In genomic region chr20:31738729-31739549, GRCh38 we compare ENCODE assay signal across 8 cellular contexts. TPM values are rescaled to one million over a fixed set of nuclear protein-coding genes. Genes with fewer than 3 reads are reported as not detected.
DNase-seq lines count a peak whose midpoint lies in the region; ATAC-seq and TF ChIP-seq lines count a peak whose summit lies in the region.

Gene TPX2, plus strand, starts transcription at chr20:31739290. Its CDS starts 18,187 bp downstream, at chr20:31757477.

- H3K4me3 ChIP-seq in OCI-LY3 (ENCODE audit: low read length) (peak within 1 kb of the TSS; percentile 85), epithelial cell of esophagus (ENCODE audit: low read length) (peak within 1 kb of the TSS; percentile 64), mononuclear cell (ENCODE audit: low read length) (peak within 1 kb of the TSS; percentile 61)

- DNase-seq in DMS153 treated with DMSO at 0.1 percent for 48 hours (lab: John Stamatoyannopoulos, UW; ENCODE audit: unreplicated experiment) (peak; percentile 96), HuH-7.5 (ENCODE audit: low spot score) (peak; percentile 97), epithelial cell of esophagus (ENCODE audit: low read depth) (peak; percentile 98)
- DNase-seq in activated CD8-positive, alpha-beta memory T cell treated with anti-CD3 and anti-CD28 coated beads, Interleukin-2, amount 50 U/mL, for 48 hours: peak; percentile 89
- peak; percentile 79 for DNase-seq in stimulated activated CD8-positive, alpha-beta memory T cell treated with anti-CD3 and anti-CD28 coated beads, Interleukin-4, amount 100 ng/mL, for 24 hours (ENCODE audit: low read depth)

- peak within 1 kb of the TSS; percentile 93 for H3K4me2 ChIP-seq in OCI-LY3 (ENCODE audit: low read length)

- H3K27ac ChIP-seq in OCI-LY3 (ENCODE audit: low read length): peak within 1 kb of the TSS; percentile 67

- H3K79me2 ChIP-seq in OCI-LY3 (ENCODE audit: low read length): peaks cover 50% of the 10 kb centered on the region

- H3K9me3 ChIP-seq in OCI-LY3 (ENCODE audit: insufficient read depth, low read length) (no peaks in the 10 kb centered on the region), mononuclear cell (ENCODE audit: low read depth, low read length) (no peaks in the 10 kb centered on the region)

- H3K4me1 ChIP-seq in OCI-LY3 (ENCODE audit: low read length) (peaks cover 15% of the 10 kb centered on the region), mononuclear cell (ENCODE audit: insufficient read depth, low read length) (peaks cover 28% of the 10 kb centered on the region)

- peaks cover 7% of the 10 kb centered on the region for H3K36me3 ChIP-seq in OCI-LY3 (replicated peaks; ENCODE audit: low read depth, low read length)

- peak within 1 kb of the TSS; percentile 93 for H3K9ac ChIP-seq in OCI-LY3 (ENCODE audit: low read length)

- peak within 1 kb of the TSS; percentile 90 for H2AFZ ChIP-seq in OCI-LY3 (ENCODE audit: low read depth, low read length)

- ATAC-seq in GM21528 (IDR thresholded peaks at IDR 0.05; ENCODE audit: low FRiP score, unreplicated experiment): peak; percentile 95

- no peaks in the 10 kb centered on the region for H3K27me3 ChIP-seq in OCI-LY3 (ENCODE audit: low read depth, low read length)
- no peaks in the 10 kb centered on the region for H3K27me3 ChIP-seq in mononuclear cell (ENCODE audit: insufficient read depth, low read length)

- peak; percentile 24 for TF ChIP-seq CTCF in OCI-LY3 (IDR thresholded peaks at IDR 0.05; ENCODE audit: low read depth, low read length)
- peak; percentile 24 for TF ChIP-seq CTCF in epithelial cell of esophagus (IDR thresholded peaks at IDR 0.05; ENCODE audit: insufficient read depth, low read depth, low read length, missing control alignments)

- peaks cover 3% of the 10 kb centered on the region; the same call in 1 of the 2 replicates for H4K20me1 ChIP-seq in OCI-LY3 (ENCODE audit: insufficient read depth, low read length)

RNA-seq across cellular contexts. Expression of gene TPX2, which starts in this region (rescaled TPM):
- 1.7 TPM for total RNA-seq in mononuclear cell

Comparison
In these comparisons a context has a peak if more than half of its experiments do, and no peak if none do; other contexts are left out.
1. Peak in every context shown above with its lines: DNase-seq, ATAC-seq, H3K4me3 ChIP-seq and H3K27ac ChIP-seq.